Comparison of ENCODE assay signal across 8 cellular contexts in the genomic region with DNA sequence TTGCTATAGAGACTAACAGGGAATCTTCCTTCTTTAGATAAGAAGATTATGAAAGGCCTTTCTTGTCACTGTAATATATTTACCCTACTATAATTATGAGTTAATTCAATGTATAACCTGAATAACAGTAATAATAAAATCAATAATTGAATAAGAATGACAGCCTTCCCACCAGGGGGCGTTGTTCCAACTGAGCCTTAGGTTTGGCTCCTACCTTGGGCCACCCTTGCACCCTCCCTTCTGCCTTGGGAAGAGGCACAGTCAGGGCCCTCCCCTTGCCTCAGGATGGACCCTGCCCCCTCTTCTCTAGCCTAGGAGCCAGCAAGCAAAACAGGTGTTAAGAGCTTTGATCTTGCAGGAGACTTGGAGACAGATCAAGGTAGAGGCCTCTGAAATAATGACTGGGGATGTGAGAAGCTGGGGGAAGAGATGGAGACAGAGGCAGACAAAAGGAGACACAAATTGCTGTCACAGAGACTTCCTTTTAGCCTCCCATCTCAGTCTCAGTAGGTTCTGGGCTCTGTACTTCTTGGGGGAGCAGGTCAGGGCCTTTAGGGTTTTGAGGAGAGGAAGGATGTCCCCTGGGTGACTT. TPM values are rescaled to one million over a fixed set of nuclear protein-coding genes. Genes with fewer than 3 reads are reported as not detected.
A peak's percentile ranks its signal among the peaks of the same experiment; 100 is the strongest.
DNase-seq lines count a peak whose midpoint lies in the region; ATAC-seq and TF ChIP-seq lines count a peak whose summit lies in the region.

No MANE protein-coding gene starts in this region.

- no peak overlapping the region for H3K4me2 ChIP-seq in fibroblast of lung (ENCODE audit: extremely low read depth, insufficient read depth, low read length)

- no peaks in the 10 kb centered on the region for H4K20me1 ChIP-seq in fibroblast of lung (ENCODE audit: control insufficient read depth, extremely low read depth, insufficient read depth, low read length)

- ATAC-seq in heart right ventricle (no peak), left cardiac atrium (no peak), HG03108 (IDR thresholded peaks at IDR 0.05; ENCODE audit: unreplicated experiment) (no peak), HG02623 (IDR thresholded peaks at IDR 0.05; ENCODE audit: unreplicated experiment) (no peak)

- H3K4me1 ChIP-seq in heart right ventricle (no peaks in the 10 kb centered on the region), fibroblast of lung (ENCODE audit: control insufficient read depth, extremely low read depth, insufficient read depth, low read length) (no peaks in the 10 kb centered on the region)

- H3K36me3 ChIP-seq in heart right ventricle, result no peaks in the 10 kb centered on the region
- no peaks in the 10 kb centered on the region for H3K36me3 ChIP-seq in fibroblast of lung (ENCODE audit: control insufficient read depth, insufficient read depth, low read length)

- H3K27ac ChIP-seq in heart right ventricle (no peak overlapping the region), fibroblast of lung (ENCODE audit: insufficient read depth, low read length) (no peak overlapping the region)

- no peaks in the 10 kb centered on the region for H3K9me3 ChIP-seq in heart right ventricle
- no peaks in the 10 kb centered on the region for H3K9me3 ChIP-seq in fibroblast of lung (ENCODE audit: control insufficient read depth, insufficient read depth, low read depth, low read length)

- H3K27me3 ChIP-seq in heart right ventricle (peaks cover 0 to 83% (median 66%) of the 10 kb centered on the region in 7 donors), fibroblast of lung (ENCODE audit: control insufficient read depth, insufficient read depth, low read length) (peaks cover 37% of the 10 kb centered on the region)

- DNase-seq in heart right ventricle, result no peak
- DNase-seq in left cardiac atrium, result no peak
- DNase-seq in activated CD4-positive, alpha-beta T cell treated with anti-CD3 and anti-CD28 coated beads for 24 hours (ENCODE audit: low read depth in 2 of 2), result peak; percentile 8 to 16
- no peak for DNase-seq in fibroblast of lung (ENCODE audit: low read depth in 2 of 2)
- peak; percentile 65 for DNase-seq in stimulated activated CD8-positive, alpha-beta memory T cell treated with anti-CD3 and anti-CD28 coated beads, Interleukin-4, amount 100 ng/mL, for 48 hours
- no peak for DNase-seq in 8988T

- 4 to 9% methylated on average over 1 of the region's 1 CpG for WGBS in heart right ventricle, 2 donors

- H3K4me3 ChIP-seq in heart right ventricle (no peak overlapping the region), fibroblast of lung (replicated peaks in 1 of 4; ENCODE audit: control extremely low read depth in 1 of 4, insufficient read depth in 1 of 4, low read depth in 3 of 4, low read length in 4 of 4) (no peak overlapping the region)

- no peaks in the 10 kb centered on the region for H3K79me2 ChIP-seq in fibroblast of lung (ENCODE audit: control insufficient read depth, insufficient read depth, low read length)

- no peak overlapping the region for H3K9ac ChIP-seq in fibroblast of lung (ENCODE audit: insufficient read depth, low read length)

- intact Hi-C loops in heart right ventricle (cut with DNase I), result loop anchor here in 1 of 10 donors (10.0 kb wide), 1 partner anchor 403 kb away; no protein-coding TSS in a partner anchor
- intact Hi-C loops in left cardiac atrium (cut with DNase I), result no loop called here

- TF ChIP-seq CTCF in heart right ventricle (IDR thresholded peaks at IDR 0.05) (peak in 8 of 9 donors; percentile 15 to 53 (median 31)), fibroblast of lung (conservative IDR thresholded peaks at IDR 0.05 in 1 of 2, IDR thresholded peaks at IDR 0.05 in 1 of 2; ENCODE audit: low read depth in 1 of 2, low read length in 2 of 2) (peak; percentile 33 to 51)

- no peak overlapping the region for H2AFZ ChIP-seq in fibroblast of lung (ENCODE audit: low read length)

RNA-seq across cellular contexts. Expression of a gene that starts 40.1 kb away (rescaled TPM):
- total RNA-seq in heart right ventricle (1 to 10 TPM in 8 of 10 donors, under 1 TPM in 1, not detected in 1; 0.80 to 3.6 (median 2.9) TPM), left cardiac atrium (1 to 10 TPM; 1.4 to 1.9 TPM), fibroblast of lung (not detected in 2 replicates)
- polyA plus RNA-seq in heart right ventricle (1 to 10 TPM in 1 of 2 donors, under 1 TPM in 1; 0.16 to 1.7 TPM), fibroblast of lung (not detected in 2 replicates)
- not detected in 2 replicates for polyA plus RNA-seq in fibroblast of lung (2012)
- polyA minus RNA-seq in fibroblast of lung (ENCODE audit: low replicate concordance), result not detected in 2 replicates

Comparison
In these comparisons a context has a peak if more than half of its experiments do, and no peak if none do; other contexts are left out.
1. DNase-seq: peak in activated CD4-positive, alpha-beta T cell treated with anti-CD3 and anti-CD28 coated beads for 24 hours (2 of 2) and stimulated activated CD8-positive, alpha-beta memory T cell treated with anti-CD3 and anti-CD28 coated beads, Interleukin-4, amount 100 ng/mL, for 48 hours (single experiment); none in heart right ventricle (0 of 2), left cardiac atrium (single experiment), fibroblast of lung (0 of 2) and 8988T (single experiment).